19 cellular contexts compared by ENCODE assay signal in genomic region chr2:241948299-241948897, GRCh38.
DNase-seq lines count a peak whose midpoint lies in the region; ATAC-seq, FAIRE-seq and TF ChIP-seq lines count a peak whose summit lies in the region.
"Had no signal": no experiment of that assay in that cellular context is flagged by ENCODE, and none has a peak within 500 bp of the region (broad histone marks: within the 10 kb centered on the region; RNA-seq: fewer than 3 reads in every experiment).

No MANE protein-coding gene starts in this region.

- BruUV-seq in IMR-90 (replicated peaks; lab: Mats Ljungman, UMichigan): no TSS peak

- no peak overlapping the region for H3K9ac ChIP-seq in IMR-90 (ENCODE audit: low read depth, low read length)
- H3K9ac ChIP-seq in neuronal stem cell (ENCODE audit: low read depth, low read length, poor library complexity): no peak overlapping the region
- H3K9ac ChIP-seq: BLaER1 treated with 17β-estradiol and CSF1 and Interleukin-3, amounts not matched to agents 10 nM and 100 nM; GM23248 had no signal

- H3K4ac ChIP-seq in IMR-90 (ENCODE audit: low read depth, low read length) (no peak overlapping the region), neuronal stem cell (ENCODE audit: low read length) (no peak overlapping the region)

- peaks cover 7% of the 10 kb centered on the region for H3K36me3 Mint-ChIP-seq in endothelial cell (ENCODE audit: low read depth, unreplicated experiment)

- H3K27me3 Mint-ChIP-seq in endothelial cell (ENCODE audit: unreplicated experiment): peaks cover 15% of the 10 kb centered on the region

- H3K14ac ChIP-seq in IMR-90 (replicated peaks; ENCODE audit: low read depth, low read length): no peak overlapping the region
- no peak overlapping the region for H3K14ac ChIP-seq in neuronal stem cell (ENCODE audit: low read length)

- H4K91ac ChIP-seq in IMR-90 (ENCODE audit: insufficient read depth, low read depth, low read length) (no peak overlapping the region), neuronal stem cell (ENCODE audit: low read depth, low read length, poor library complexity) (peak overlapping the region; percentile 90)

- H4K8ac ChIP-seq in IMR-90 (ENCODE audit: low read depth in 2 of 2, low read length in 2 of 2) (no peak overlapping the region), neuronal stem cell (ENCODE audit: low read depth, low read length) (no peak overlapping the region)

- intact Hi-C loops in IMR-90 (cut with micrococcal nuclease): no loop called here

- H3K36me3 ChIP-seq in IMR-90 (ENCODE audit: control insufficient read depth, insufficient read depth, low read length) (no peaks in the 10 kb centered on the region), neuronal stem cell (replicated peaks in 1 of 2; ENCODE audit: control insufficient read depth in 2 of 2, insufficient read depth in 2 of 2, low read length in 2 of 2) (no peaks in the 10 kb centered on the region)

- H2BK5ac ChIP-seq in IMR-90 (ENCODE audit: low read depth, low read length, poor library complexity, severe bottlenecking): no peak overlapping the region
- H2BK5ac ChIP-seq in neuronal stem cell (ENCODE audit: low read length): no peak overlapping the region

- no peak overlapping the region for H2BK15ac ChIP-seq in IMR-90 (ENCODE audit: low read depth, low read length)
- no peak overlapping the region for H2BK15ac ChIP-seq in neuronal stem cell (ENCODE audit: low read length)

- H2BK12ac ChIP-seq in neuronal stem cell (ENCODE audit: low read length): peak overlapping the region; percentile 14

- no peak overlapping the region for H3K4me3 ChIP-seq in IMR-90 (ENCODE audit: insufficient read depth, low read depth, low read length)
- peak overlapping the region in 1 of 2 donors; percentile 61 for H3K4me3 ChIP-seq in neuronal stem cell (ENCODE audit: low read length in 2 of 2)
- H3K4me3 ChIP-seq: BLaER1 treated with 17β-estradiol and CSF1 and Interleukin-3, amounts not matched to agents 10 nM and 100 nM; GM23248 had no signal

- H3K79me1 ChIP-seq in IMR-90 (ENCODE audit: low read depth in 1 of 2, low read length in 2 of 2) (no peaks in the 10 kb centered on the region), neuronal stem cell (ENCODE audit: low read depth, low read length) (peaks cover 3% of the 10 kb centered on the region)

- H2AFZ ChIP-seq in IMR-90 (replicated peaks; ENCODE audit: low read length, poor library complexity) (peak overlapping the region; percentile 21), neuronal stem cell (ENCODE audit: low read length) (no peak overlapping the region)
- H2AFZ ChIP-seq: GM23248 had no signal

- dilution Hi-C loops in IMR-90 (cut with HindIII; ENCODE audit: low sequenced_read_pairs, unreplicated experiment): no loop called here

- no peak overlapping the region for H2BK20ac ChIP-seq in IMR-90 (ENCODE audit: low read depth, low read length)

- no peak overlapping the region for H3K23ac ChIP-seq in IMR-90 (ENCODE audit: low read depth, low read length)
- peak overlapping the region; percentile 15 for H3K23ac ChIP-seq in neuronal stem cell (ENCODE audit: low read depth, low read length, poor library complexity)

- in situ Hi-C loops in IMR-90 (cut with MboI; ENCODE audit: low sequenced_read_pairs): no loop called here

- H2AK5ac ChIP-seq in IMR-90 (ENCODE audit: low read depth, low read length): no peak overlapping the region
- peak overlapping the region; percentile 60 for H2AK5ac ChIP-seq in neuronal stem cell (ENCODE audit: low read depth, low read length)

- H3K4me1 Mint-ChIP-seq in endothelial cell (ENCODE audit: unreplicated experiment): peaks cover 11% of the 10 kb centered on the region

- no peak overlapping the region for H3K56ac ChIP-seq in IMR-90 (ENCODE audit: extremely low read depth, insufficient read depth, low read length)

- WGBS in IMR-90 (ENCODE audit: extremely low coverage in 2 of 2, insufficient read length in 1 of 2), 2 experiments: 68% methylated on average over 4 of the region's 8 CpGs; no CpG with 5 or more reads in 1 of the 2 experiments
- 100% methylated on average over 1 of the region's 8 CpGs for WGBS in neuronal stem cell (ENCODE audit: extremely low coverage in 2 of 2, insufficient read length in 2 of 2, insufficient replicate concordance in 1 of 2), 2 donors

- FAIRE-seq in GM12891 (lab: Jason Lieb, UNC): peak; percentile 91

- 0 out of 2 replicates have a peak, but pooled peaks cover 3% of the 10 kb centered on the region for H4K20me1 ChIP-seq in IMR-90 (ENCODE audit: insufficient read depth, low read length)

- POLR2A ChIA-PET in IMR-90 (lab: Charles Lee; ENCODE audit: unreplicated experiment): no interaction called here

- no peak for TF ChIP-seq RAD21 in IMR-90 (IDR thresholded peaks at IDR 0.05; ENCODE audit: low read length)

- ATAC-seq in IMR-90 (ENCODE audit: low read depth) (no peak), HG03432 (IDR thresholded peaks at IDR 0.05; ENCODE audit: unreplicated experiment) (no peak), omental fat pad (ENCODE audit: low FRiP score) (no peak)
- ATAC-seq: SK-N-SH treated with all-trans-retinoic acid at 6 μM for 48 hours had no signal

- no peak for DNase-seq in GM12891 (ENCODE audit: insufficient read length, low spot score)
- DNase-seq in IMR-90: no peak
- no peak for DNase-seq in endothelial cell (ENCODE audit: low spot score)
- DNase-seq in neuronal stem cell (ENCODE audit: low spot score): no peak
- no peak for DNase-seq in NCI-H146 (lab: John Stamatoyannopoulos, UW)
- DNase-seq in omental fat pad (ENCODE audit: low spot score): no peak
- DNase-seq: CD8-positive, alpha-beta memory T cell; DMS79 treated with DMSO at 0.1 percent for 48 hours; GM23248; HCEC 1CT; KG1; NCI-H1417; NCI-H1930; NCI-H345; NCI-H524 treated with DMSO at 0.1 percent for 48 hours; SHP77 treated with DMSO at 0.1 percent for 48 hours had no signal

- H3K27me3 ChIP-seq in IMR-90 (ENCODE audit: control insufficient read depth, insufficient read depth, low read length) (peaks cover 20% of the 10 kb centered on the region), neuronal stem cell (ENCODE audit: control insufficient read depth in 3 of 3, insufficient read depth in 3 of 3, low read depth in 1 of 3, low read length in 3 of 3) (peaks cover 0 to 6% (median 0%) of the 10 kb centered on the region in 3 experiments)
- H3K27me3 ChIP-seq: BLaER1 treated with 17β-estradiol and CSF1 and Interleukin-3, amounts not matched to agents 10 nM and 100 nM had no signal

- no peak overlapping the region for H3K4me2 ChIP-seq in IMR-90 (ENCODE audit: low read depth, low read length)
- H3K4me2 ChIP-seq in neuronal stem cell (ENCODE audit: insufficient read depth, low read length, poor library complexity, severe bottlenecking): no peak overlapping the region
- H3K4me2 ChIP-seq: BLaER1 treated with 17β-estradiol and CSF1 and Interleukin-3, amounts not matched to agents 10 nM and 100 nM had no signal

- TF ChIP-seq POLR2A in GM12891 (IDR thresholded peaks at IDR 0.05; ENCODE audit: low read depth, low read length) (no peak), IMR-90 (IDR thresholded peaks at IDR 0.05; ENCODE audit: low read depth, low read length) (no peak)

- H2AK9ac ChIP-seq in IMR-90 (replicated peaks; ENCODE audit: low read depth, low read length, poor library complexity): no peak overlapping the region

- H3K27ac Mint-ChIP-seq in endothelial cell (ENCODE audit: unreplicated experiment): peak overlapping the region; percentile 0

- no peak overlapping the region for H3K18ac ChIP-seq in IMR-90 (ENCODE audit: low read depth, low read length)
- peak overlapping the region; percentile 35 for H3K18ac ChIP-seq in neuronal stem cell (ENCODE audit: low read length)

- H3K4me1 ChIP-seq in IMR-90 (ENCODE audit: control insufficient read depth, insufficient read depth, low read length) (no peaks in the 10 kb centered on the region), neuronal stem cell (ENCODE audit: control insufficient read depth in 2 of 2, insufficient read depth in 1 of 2, low read depth in 1 of 2, low read length in 2 of 2) (peaks cover 0 to 7% of the 10 kb centered on the region in 2 donors)

- H3K4me3 Mint-ChIP-seq in endothelial cell (ENCODE audit: unreplicated experiment): peak overlapping the region; percentile 3
- H3K4me3 Mint-ChIP-seq: CD8-positive, alpha-beta memory T cell had no signal

- peaks cover 2% of the 10 kb centered on the region; the same call in 1 of the 2 replicates for H3K9me1 ChIP-seq in IMR-90 (ENCODE audit: insufficient read depth, low read length)

- H2BK120ac ChIP-seq in IMR-90 (ENCODE audit: low read depth, low read length): no peak overlapping the region
- H2BK120ac ChIP-seq in neuronal stem cell (ENCODE audit: low read depth, low read length): no peak overlapping the region

- CTCF ChIA-PET in IMR-90 (lab: Yijun Ruan, JAX): no interaction called here

- no peak overlapping the region for H3K27ac ChIP-seq in IMR-90 (ENCODE audit: insufficient read depth, low read length)
- no peak overlapping the region for H3K27ac ChIP-seq in neuronal stem cell (replicated peaks; ENCODE audit: low read length)
- H3K27ac ChIP-seq: BLaER1 treated with 17β-estradiol and CSF1 and Interleukin-3, amounts not matched to agents 10 nM and 100 nM; GM23248 had no signal

- H4K5ac ChIP-seq in IMR-90 (ENCODE audit: low read depth, low read length): no peak overlapping the region

- H3K9me3 Mint-ChIP-seq in endothelial cell (ENCODE audit: unreplicated experiment): no peaks in the 10 kb centered on the region
- H3K9me3 Mint-ChIP-seq: CD8-positive, alpha-beta memory T cell had no signal

- no peaks in the 10 kb centered on the region for H3K9me3 ChIP-seq in IMR-90 (ENCODE audit: control insufficient read depth, insufficient read depth, low read length)
- H3K9me3 ChIP-seq in neuronal stem cell (replicated peaks in 1 of 2; ENCODE audit: control insufficient read depth in 2 of 2, insufficient read depth in 1 of 2, low read depth in 1 of 2, low read length in 2 of 2): peaks cover 0 to 10% of the 10 kb centered on the region in 2 donors
- H3K9me3 ChIP-seq: BLaER1 treated with 17β-estradiol and CSF1 and Interleukin-3, amounts not matched to agents 10 nM and 100 nM had no signal

- TF ChIP-seq CTCF in IMR-90 (conservative IDR thresholded peaks at IDR 0.05; ENCODE audit: low read depth, low read length) (no peak), endothelial cell (IDR thresholded peaks at IDR 0.05; ENCODE audit: unreplicated experiment) (no peak), omental fat pad (IDR thresholded peaks at IDR 0.05) (no peak)

TF ChIP-seq in GM12891, 5 proteins besides CTCF, POLR2A, EP300 and RAD21 (continues in another document):
- TF ChIP-seq POLR2AphosphoS5 (IDR thresholded peaks at IDR 0.05; ENCODE audit: low read depth, low read length): no peak
- TF ChIP-seq PAX5 (IDR thresholded peaks at IDR 0.05; ENCODE audit: insufficient read depth, low read length, severe bottlenecking): no peak
- no peak for TF ChIP-seq POU2F2 (IDR thresholded peaks at IDR 0.05; ENCODE audit: low read depth, low read length)
- TF ChIP-seq SPI1 (IDR thresholded peaks at IDR 0.05; ENCODE audit: low read depth, low read length): no peak

TF ChIP-seq in IMR-90, 13 proteins besides CTCF, POLR2A, EP300 and RAD21 (continues in another document):
- TF ChIP-seq MXI1 (IDR thresholded peaks at IDR 0.05; ENCODE audit: borderline replicate concordance, low read depth, low read length) (no peak), CEBPB (IDR thresholded peaks at IDR 0.05; ENCODE audit: low read depth, low read length) (no peak), MAFK (IDR thresholded peaks at IDR 0.05; ENCODE audit: low read depth, low read length) (no peak), RCOR1 (IDR thresholded peaks at IDR 0.05; ENCODE audit: insufficient replicate concordance, low read length) (no peak), CHD1 (IDR thresholded peaks at IDR 0.05; ENCODE audit: low read depth, low read length) (no peak)
